Comparison of ENCODE assay signal across 1 cellular context in the genomic region with DNA sequence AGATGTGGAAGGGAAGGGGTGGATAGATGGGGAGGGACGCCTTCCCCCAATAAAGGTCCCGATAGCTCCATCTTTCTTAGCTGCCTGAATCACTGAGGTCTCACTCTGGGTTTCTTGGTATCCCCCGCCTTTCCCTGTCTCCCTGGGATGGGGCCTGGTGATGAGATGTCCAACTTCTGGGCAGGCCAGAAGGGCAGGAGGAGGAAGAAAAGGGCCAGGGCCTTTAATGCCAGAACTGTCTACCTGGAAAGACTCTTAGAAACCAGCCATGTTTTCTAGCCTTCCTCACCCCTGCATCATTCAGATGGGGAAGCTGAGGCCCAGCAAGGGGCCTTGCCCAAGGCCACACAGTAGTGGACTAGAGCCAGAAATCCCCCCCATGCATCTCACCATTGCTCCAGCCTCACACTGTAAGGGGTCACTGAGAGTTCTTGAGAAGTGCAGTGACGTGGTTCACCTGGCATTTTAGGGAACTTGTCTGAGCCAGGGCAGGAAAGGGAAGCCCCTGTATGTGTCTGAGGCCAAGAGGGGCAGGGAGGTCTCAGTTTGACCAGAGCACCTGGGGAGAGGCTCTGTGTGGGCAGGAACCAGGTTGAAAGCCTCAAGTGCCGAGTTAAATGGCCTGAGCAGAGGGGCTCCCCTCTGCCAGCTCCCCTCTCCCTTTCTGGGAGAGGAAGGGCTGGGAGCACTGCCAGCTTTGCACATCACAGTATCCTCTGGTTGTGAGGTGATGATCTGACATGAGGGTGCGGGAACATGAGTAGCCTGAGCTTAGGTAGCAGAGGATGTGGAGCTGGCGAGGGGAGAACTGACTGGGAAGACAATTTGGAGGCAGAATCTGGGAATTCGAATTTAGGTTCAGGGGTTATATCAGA.
A peak's percentile ranks its signal among the peaks of the same experiment; 100 is the strongest.
TF ChIP-seq lines count a peak whose summit lies in the region.

No MANE protein-coding gene starts in this region.

TF ChIP-seq in HepG2, 621 proteins besides CTCF, POLR2A, EP300 and RAD21:
- TF ChIP-seq, protein P1, sequence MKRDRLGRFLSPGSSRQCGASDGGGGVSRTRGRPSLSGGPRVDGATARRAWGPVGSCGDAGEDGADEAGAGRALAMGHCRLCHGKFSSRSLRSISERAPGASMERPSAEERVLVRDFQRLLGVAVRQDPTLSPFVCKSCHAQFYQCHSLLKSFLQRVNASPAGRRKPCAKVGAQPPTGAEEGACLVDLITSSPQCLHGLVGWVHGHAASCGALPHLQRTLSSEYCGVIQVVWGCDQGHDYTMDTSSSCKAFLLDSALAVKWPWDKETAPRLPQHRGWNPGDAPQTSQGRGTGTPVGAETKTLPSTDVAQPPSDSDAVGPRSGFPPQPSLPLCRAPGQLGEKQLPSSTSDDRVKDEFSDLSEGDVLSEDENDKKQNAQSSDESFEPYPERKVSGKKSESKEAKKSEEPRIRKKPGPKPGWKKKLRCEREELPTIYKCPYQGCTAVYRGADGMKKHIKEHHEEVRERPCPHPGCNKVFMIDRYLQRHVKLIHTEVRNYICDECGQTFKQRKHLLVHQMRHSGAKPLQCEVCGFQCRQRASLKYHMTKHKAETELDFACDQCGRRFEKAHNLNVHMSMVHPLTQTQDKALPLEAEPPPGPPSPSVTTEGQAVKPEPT (CRISPR knock-in tag; IDR thresholded peaks at IDR 0.05; ENCODE audit: low read depth), result no peak
- TF ChIP-seq ZNF263 (CRISPR knock-in tag; IDR thresholded peaks at IDR 0.05), result peak; percentile 58; the same call in 1 of the 2 replicates
